In genomic region chr7:122455108-122455507, GRCh38 we compare ENCODE assay signal across 34 cellular contexts.
"Had no signal": no experiment of that assay in that cellular context is flagged by ENCODE, and none has a peak within 500 bp of the region (broad histone marks: within the 10 kb centered on the region; RNA-seq: fewer than 3 reads in every experiment).

No MANE protein-coding gene starts in this region.

- H3K4me1 Mint-ChIP-seq: activated naive CD8-positive, alpha-beta T cell treated with anti-CD3 and anti-CD28 coated beads for 36 hours; immature natural killer cell; mesothelial cell of epicardium; naive B cell had no signal

- H2AFZ ChIP-seq: parathyroid adenoma had no signal

- ATAC-seq: activated CD4-positive, CD25-positive, alpha-beta regulatory T cell treated with anti-CD3 and anti-CD28 coated beads, Interleukin-2, amount 50 U/mL, for 24 hours; body of pancreas; effector memory CD8-positive, alpha-beta T cell; gastroesophageal sphincter; heart left ventricle; left colon had no signal

- H3K9me3 ChIP-seq: adrenal gland, body of pancreas, colonic mucosa, gastroesophageal sphincter, heart left ventricle, right atrium auricular region, tibial nerve had no signal

- H3K9ac ChIP-seq: parathyroid adenoma had no signal

- H3K27ac ChIP-seq: adrenal gland, body of pancreas, cardiac muscle cell, colonic mucosa, gastroesophageal sphincter, heart left ventricle, parathyroid adenoma, right atrium auricular region, tibial nerve, VCaP had no signal

- H3K79me2 ChIP-seq: parathyroid adenoma had no signal

- H3K27me3 Mint-ChIP-seq: activated CD4-positive, alpha-beta memory T cell treated with anti-CD3 and anti-CD28 coated beads for 36 hours; activated naive CD8-positive, alpha-beta T cell treated with anti-CD3 and anti-CD28 coated beads for 36 hours; effector memory CD8-positive, alpha-beta T cell; naive B cell had no signal

- H3K27me3 ChIP-seq: adrenal gland, body of pancreas, cardiac muscle cell, colonic mucosa, gastroesophageal sphincter, heart left ventricle, right atrium auricular region, tibial nerve had no signal

- H3K4me1 ChIP-seq: adrenal gland, body of pancreas, colonic mucosa, gastroesophageal sphincter, heart left ventricle, parathyroid adenoma, right atrium auricular region, tibial nerve had no signal

- H3K4me3 ChIP-seq: adrenal gland, body of pancreas, cardiac muscle cell, colonic mucosa, gastroesophageal sphincter, heart left ventricle, right atrium auricular region, tibial nerve had no signal

- H3K36me3 ChIP-seq: adrenal gland, cardiac muscle cell, colonic mucosa, right atrium auricular region had no signal

- H3K36me3 Mint-ChIP-seq: activated CD4-positive, alpha-beta memory T cell treated with anti-CD3 and anti-CD28 coated beads for 36 hours; activated naive CD8-positive, alpha-beta T cell treated with anti-CD3 and anti-CD28 coated beads for 36 hours; immature natural killer cell; mesothelial cell of epicardium; naive B cell had no signal

- H3K27ac Mint-ChIP-seq: activated CD4-positive, alpha-beta memory T cell treated with anti-CD3 and anti-CD28 coated beads for 36 hours; activated naive CD4-positive, alpha-beta T cell treated with anti-CD3 and anti-CD28 coated beads for 36 hours; activated naive CD8-positive, alpha-beta T cell treated with anti-CD3 and anti-CD28 coated beads for 36 hours; activated T-helper 1 cell treated with anti-CD3 and anti-CD28 coated beads, Interleukin-12 subunit alpha, Interleukin-12 subunit beta, Interleukin-2, Interleukin-4 antibody, amounts not matched to agents 30 ng/mL and 10 ng/mL and 1 ng/mL, durations not matched to agents 14 hours and 24 hours and 36 hours; effector memory CD8-positive, alpha-beta T cell; immature natural killer cell; mesothelial cell of epicardium; naive B cell had no signal

- H3K4me3 Mint-ChIP-seq: activated CD4-positive, alpha-beta memory T cell treated with anti-CD3 and anti-CD28 coated beads for 36 hours; activated naive CD4-positive, alpha-beta T cell treated with anti-CD3 and anti-CD28 coated beads for 36 hours; activated naive CD8-positive, alpha-beta T cell treated with anti-CD3 and anti-CD28 coated beads for 36 hours; activated T-helper 1 cell treated with anti-CD3 and anti-CD28 coated beads, Interleukin-12 subunit alpha, Interleukin-12 subunit beta, Interleukin-2, Interleukin-4 antibody, amounts not matched to agents 30 ng/mL and 10 ng/mL and 1 ng/mL, durations not matched to agents 14 hours and 24 hours and 36 hours; effector memory CD8-positive, alpha-beta T cell; immature natural killer cell; mesothelial cell of epicardium; naive B cell had no signal

- DNase-seq: activated CD4-positive, alpha-beta memory T cell treated with anti-CD3 and anti-CD28 coated beads for 36 hours; activated CD4-positive, alpha-beta T cell treated with anti-CD3 and anti-CD28 coated beads for 48 hours; activated CD8-positive, alpha-beta memory T cell treated with anti-CD3 and anti-CD28 coated beads, Interleukin-2, amount 50 U/mL, for 4 hours; activated effector memory CD4-positive, alpha-beta T cell treated with anti-CD3 and anti-CD28 coated beads, Interleukin-2, amount 50 U/mL, for 16 hours; activated naive CD4-positive, alpha-beta T cell treated with anti-CD3 and anti-CD28 coated beads for 36 hours; activated naive CD8-positive, alpha-beta T cell treated with anti-CD3 and anti-CD28 coated beads for 36 hours; activated T-cell treated with anti-CD3 and anti-CD28 coated beads, Interleukin-2, amount 50 U/mL, for 1 hour; adrenal gland; aorta; body of pancreas; cerebellar nuclear complex; colonic mucosa; effector memory CD8-positive, alpha-beta T cell; heart left ventricle; hypothalamus; immature natural killer cell; kidney; left colon; mammary epithelial cell; naive B cell; occipital lobe; stimulated activated naive CD4-positive, alpha-beta T cell; T-helper 9 cell had no signal

- H3K9me3 Mint-ChIP-seq: activated CD4-positive, alpha-beta memory T cell treated with anti-CD3 and anti-CD28 coated beads for 36 hours; activated T-helper 1 cell treated with anti-CD3 and anti-CD28 coated beads, Interleukin-12 subunit alpha, Interleukin-12 subunit beta, Interleukin-2, Interleukin-4 antibody, amounts not matched to agents 30 ng/mL and 10 ng/mL and 1 ng/mL, durations not matched to agents 14 hours and 24 hours and 36 hours; mesothelial cell of epicardium had no signal

- FAIRE-seq: endothelial cell of umbilical vein, kidney, TTC549 had no signal
